ENCODE assay signal across 3 cellular contexts in the genomic region with DNA sequence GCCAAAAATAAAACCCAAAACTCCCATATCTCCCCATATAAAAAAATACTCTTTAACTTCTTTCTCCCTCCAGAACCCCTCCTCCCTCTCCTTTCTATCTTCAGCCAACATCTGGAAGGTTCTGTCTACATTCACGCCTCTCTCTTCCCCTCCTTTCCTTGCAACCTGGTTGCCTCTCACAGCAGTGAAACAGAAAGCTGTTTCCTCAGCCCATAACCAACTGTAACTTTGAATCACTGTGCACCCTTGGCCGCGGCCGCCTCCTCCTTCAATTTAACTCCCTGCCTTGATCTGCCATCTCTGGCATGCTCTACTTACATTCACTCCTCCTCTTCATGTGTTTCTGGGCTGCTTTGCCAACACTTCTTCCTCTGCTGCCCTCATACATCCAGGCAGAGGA. TPM values are rescaled to one million over a fixed set of nuclear protein-coding genes. Genes with fewer than 3 reads are reported as not detected.
"Had no signal": no experiment of that assay in that cellular context is flagged by ENCODE, and none has a peak within 500 bp of the region (broad histone marks: within the 10 kb centered on the region; RNA-seq: fewer than 3 reads in every experiment).

No MANE protein-coding gene starts in this region.

RNA-seq across cellular contexts. Expression of a gene that starts 23.2 kb away (rescaled TPM):
- total RNA-seq: colonic mucosa, left cardiac atrium, tibial nerve had no signal
